8 cellular contexts compared by ENCODE assay signal in the genomic region with DNA sequence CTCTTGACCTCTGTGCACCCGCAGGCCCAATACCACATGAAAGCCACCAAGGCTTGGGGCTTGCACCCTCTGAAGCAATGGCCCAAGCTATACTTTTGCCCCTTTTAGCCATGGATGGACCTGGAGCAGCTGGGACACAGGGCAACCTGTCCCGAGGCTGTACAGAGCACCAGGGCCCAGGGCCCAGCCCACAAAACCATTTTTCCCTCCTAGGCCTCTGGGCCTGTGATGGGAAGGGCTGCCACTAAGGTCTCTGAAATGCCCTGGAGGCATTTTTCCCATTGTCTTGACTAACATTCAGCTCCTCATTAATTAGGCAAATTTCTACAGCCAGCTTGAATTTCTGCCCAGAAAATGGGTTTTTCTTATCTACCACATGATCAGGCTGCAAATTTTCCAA.
"Had no signal": no experiment of that assay in that cellular context is flagged by ENCODE, and none has a peak within 500 bp of the region (broad histone marks: within the 10 kb centered on the region; RNA-seq: fewer than 3 reads in every experiment).

No MANE protein-coding gene starts in this region.

- FAIRE-seq: G401.6, GM12878, GM12891, GM12892, GM18507, GM19239 had no signal

- H3K4me3 ChIP-seq: GM12878 had no signal

- DNase-seq: GDM1, GF-D8 had no signal

- ATAC-seq: GM12878 had no signal
